ENCODE assay signal across 24 cellular contexts in the genomic region with DNA sequence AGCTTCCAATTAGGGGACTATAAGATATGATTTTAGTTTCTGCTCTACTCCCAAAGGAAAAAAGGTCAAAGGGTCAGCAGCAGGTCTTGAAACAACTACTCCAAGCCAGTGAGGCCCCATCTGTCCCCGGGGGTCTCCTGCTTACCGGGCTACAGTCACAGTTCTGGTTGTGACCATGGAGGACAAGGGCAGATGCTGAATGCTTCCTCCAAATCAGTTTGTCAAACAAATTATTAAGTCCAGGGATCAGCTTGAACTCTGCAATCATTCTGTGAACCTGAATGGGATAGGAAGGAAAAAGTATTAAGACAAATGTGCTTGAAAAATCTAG.
A peak's percentile ranks its signal among the peaks of the same experiment; 100 is the strongest.
DNase-seq lines count a peak whose midpoint lies in the region; ATAC-seq lines count a peak whose summit lies in the region.
"Had no signal": no experiment of that assay in that cellular context is flagged by ENCODE, and none has a peak within 500 bp of the region (broad histone marks: within the 10 kb centered on the region; RNA-seq: fewer than 3 reads in every experiment).

No MANE protein-coding gene starts in this region.

- H3K36me3 ChIP-seq in mesodermal cell (ENCODE audit: control insufficient read depth, insufficient read depth, low read length) (peaks cover 89% of the 10 kb centered on the region), subcutaneous abdominal adipose tissue (ENCODE audit: control insufficient read depth in 5 of 5, insufficient read depth in 5 of 5, low read length in 5 of 5) (peaks cover 3 to 81% (median 54%) of the 10 kb centered on the region in 5 donors)

- H3K27me3 ChIP-seq in subcutaneous abdominal adipose tissue (ENCODE audit: control insufficient read depth in 5 of 5, insufficient read depth in 4 of 5, low read length in 5 of 5) = no peaks in the 10 kb centered on the region
- H3K27me3 ChIP-seq: gastroesophageal sphincter, suprapubic skin, vagina had no signal

- H3K4me1 ChIP-seq in mesodermal cell (ENCODE audit: control insufficient read depth, insufficient read depth, low read length, poor library complexity, severe bottlenecking) (peaks cover 26% of the 10 kb centered on the region), subcutaneous abdominal adipose tissue (ENCODE audit: control insufficient read depth in 5 of 5, insufficient read depth in 5 of 5, low read length in 5 of 5) (peaks cover 9 to 91% (median 67%) of the 10 kb centered on the region in 5 donors)
- H3K4me1 ChIP-seq: suprapubic skin had no signal

- H3K4me3 ChIP-seq in mesodermal cell (ENCODE audit: extremely low read depth, insufficient read depth, low read length, poor library complexity, severe bottlenecking) (no peak overlapping the region), subcutaneous abdominal adipose tissue (ENCODE audit: low read depth in 1 of 5, low read length in 5 of 5) (no peak overlapping the region)
- H3K4me3 ChIP-seq: gastroesophageal sphincter, lung, suprapubic skin, vagina had no signal

- H3K9ac ChIP-seq in subcutaneous abdominal adipose tissue (ENCODE audit: low read length in 5 of 5) = peak overlapping the region in 1 of 5 donors; percentile 25

- no peak for ATAC-seq in activated CD8-positive, alpha-beta memory T cell treated with anti-CD3 and anti-CD28 coated beads, Interleukin-2, amount 10 ng/mL, durations not matched to agents 7 days and 5 days
- no peak for ATAC-seq in activated T-helper 17 cell treated with anti-CD3 and anti-CD28 coated beads, Interleukin-2, amount 50 U/mL, for 72 hours (replicated peaks)
- no peak for ATAC-seq in HG02938 (IDR thresholded peaks at IDR 0.05; ENCODE audit: unreplicated experiment)
- ATAC-seq: activated CD4-positive, alpha-beta T cell treated with anti-CD3 and anti-CD28 coated beads for 36 hours; gastroesophageal sphincter; natural killer cell treated with Interleukin-12 subunit alpha and Interleukin-12 subunit beta and Interleukin-15 and Interleukin-18, amount 100 ng/mL, for 72 hours; stimulated activated effector memory CD8-positive, alpha-beta T cell treated with anti-CD3 and anti-CD28 coated beads, Interleukin-12 subunit alpha, Interleukin-12 subunit beta, amount 100 ng/mL, for 72 hours had no signal

- peak; percentile 29 for DNase-seq in activated CD8-positive, alpha-beta memory T cell treated with anti-CD3 and anti-CD28 coated beads, Interleukin-2, amount 10 ng/mL, durations not matched to agents 7 days and 5 days
- no peak for DNase-seq in activated CD8-positive, alpha-beta memory T cell treated with anti-CD3 and anti-CD28 coated beads, Interleukin-2, amount 50 U/mL, for 4 hours
- DNase-seq in stimulated activated naive CD4-positive, alpha-beta T cell treated with Interleukin-2 at 50 U/mL for 16 hours (lab: John Stamatoyannopoulos, UW) = no peak
- DNase-seq in cortex of kidney (lab: John Stamatoyannopoulos, UW) = no peak
- DNase-seq: activated CD4-positive, alpha-beta T cell treated with anti-CD3 and anti-CD28 coated beads for 36 hours; hippocampal formation; NCI-H146; NCI-H2107; NCI-H345; NCI-H69; SW 1271 had no signal

- peak overlapping the region; percentile 16 for H3K27ac ChIP-seq in mesodermal cell (ENCODE audit: low read depth, low read length, severe bottlenecking)
- peak overlapping the region; percentile 84 for H3K27ac ChIP-seq in subcutaneous abdominal adipose tissue (ENCODE audit: low read depth, low read length)
- H3K27ac ChIP-seq: gastroesophageal sphincter, suprapubic skin, vagina had no signal

- WGBS in mesodermal cell (ENCODE audit: insufficient coverage in 2 of 2), 2 experiments = 94 to 100% methylated on average over 2 of the region's 2 CpGs

- H3K9me3 ChIP-seq in mesodermal cell (ENCODE audit: control insufficient read depth, low read length) = no peaks in the 10 kb centered on the region
- H3K9me3 ChIP-seq in subcutaneous abdominal adipose tissue (ENCODE audit: control insufficient read depth in 5 of 5, low read length in 5 of 5) = no peaks in the 10 kb centered on the region
- H3K9me3 ChIP-seq: gastroesophageal sphincter, suprapubic skin, vagina had no signal

- no peak overlapping the region for H3K4me3 Mint-ChIP-seq in activated CD8-positive, alpha-beta memory T cell treated with anti-CD3 and anti-CD28 coated beads, Interleukin-2, amount 10 ng/mL, durations not matched to agents 7 days and 5 days
- no peak overlapping the region for H3K4me3 Mint-ChIP-seq in activated T-helper 17 cell treated with anti-CD3 and anti-CD28 coated beads, Interleukin-2, amount 50 U/mL, for 72 hours
- H3K4me3 Mint-ChIP-seq: activated CD4-positive, alpha-beta T cell treated with anti-CD3 and anti-CD28 coated beads for 36 hours; activated naive CD8-positive, alpha-beta T cell; IgD-negative memory B cell; natural killer cell treated with Interleukin-12 subunit alpha and Interleukin-12 subunit beta and Interleukin-15 and Interleukin-18, amount 100 ng/mL, for 72 hours; stimulated activated effector memory CD8-positive, alpha-beta T cell treated with anti-CD3 and anti-CD28 coated beads, Interleukin-12 subunit alpha, Interleukin-12 subunit beta, amount 100 ng/mL, for 72 hours had no signal

- no peak overlapping the region for H3K27ac Mint-ChIP-seq in activated CD8-positive, alpha-beta memory T cell treated with anti-CD3 and anti-CD28 coated beads, Interleukin-2, amount 10 ng/mL, durations not matched to agents 7 days and 5 days
- H3K27ac Mint-ChIP-seq in activated T-helper 17 cell treated with anti-CD3 and anti-CD28 coated beads, Interleukin-2, amount 50 U/mL, for 72 hours = peak overlapping the region; percentile 52
- H3K27ac Mint-ChIP-seq: activated CD4-positive, alpha-beta T cell treated with anti-CD3 and anti-CD28 coated beads for 36 hours; activated naive CD8-positive, alpha-beta T cell; activated T-helper 2 cell treated with anti-CD3 and anti-CD28 coated beads, Interferon-gamma antibody, Interleukin-2, Interleukin-4, amounts not matched to agents 10 μg/mL and 5 μg/mL and 100 μg/mL, durations not matched to agents 14 hours and 24 hours and 36 hours; natural killer cell treated with Interleukin-12 subunit alpha and Interleukin-12 subunit beta and Interleukin-15 and Interleukin-18, amount 100 ng/mL, for 72 hours; stimulated activated effector memory CD8-positive, alpha-beta T cell treated with anti-CD3 and anti-CD28 coated beads, Interleukin-12 subunit alpha, Interleukin-12 subunit beta, amount 100 ng/mL, for 72 hours had no signal

- no peaks in the 10 kb centered on the region for H3K27me3 Mint-ChIP-seq in activated CD8-positive, alpha-beta memory T cell treated with anti-CD3 and anti-CD28 coated beads, Interleukin-2, amount 10 ng/mL, durations not matched to agents 7 days and 5 days
- H3K27me3 Mint-ChIP-seq in activated T-helper 17 cell treated with anti-CD3 and anti-CD28 coated beads, Interleukin-2, amount 50 U/mL, for 72 hours = no peaks in the 10 kb centered on the region
- H3K27me3 Mint-ChIP-seq: activated CD4-positive, alpha-beta T cell treated with anti-CD3 and anti-CD28 coated beads for 36 hours; activated naive CD8-positive, alpha-beta T cell; IgD-negative memory B cell; natural killer cell treated with Interleukin-12 subunit alpha and Interleukin-12 subunit beta and Interleukin-15 and Interleukin-18, amount 100 ng/mL, for 72 hours had no signal

- peaks cover 5% of the 10 kb centered on the region for H3K4me1 Mint-ChIP-seq in activated CD8-positive, alpha-beta memory T cell treated with anti-CD3 and anti-CD28 coated beads, Interleukin-2, amount 10 ng/mL, durations not matched to agents 7 days and 5 days
- peaks cover 5% of the 10 kb centered on the region for H3K4me1 Mint-ChIP-seq in activated T-helper 17 cell treated with anti-CD3 and anti-CD28 coated beads, Interleukin-2, amount 50 U/mL, for 72 hours
- H3K4me1 Mint-ChIP-seq: activated CD4-positive, alpha-beta T cell treated with anti-CD3 and anti-CD28 coated beads for 36 hours had no signal

- CTCF ChIA-PET in activated CD8-positive, alpha-beta memory T cell treated with anti-CD3 and anti-CD28 coated beads, Interleukin-2, amount 10 ng/mL, durations not matched to agents 7 days and 5 days (lab: Charles Lee) = no interaction called here

- peaks cover 31% of the 10 kb centered on the region for H3K36me3 Mint-ChIP-seq in activated CD8-positive, alpha-beta memory T cell treated with anti-CD3 and anti-CD28 coated beads, Interleukin-2, amount 10 ng/mL, durations not matched to agents 7 days and 5 days
- peaks cover 98% of the 10 kb centered on the region for H3K36me3 Mint-ChIP-seq in activated T-helper 17 cell treated with anti-CD3 and anti-CD28 coated beads, Interleukin-2, amount 50 U/mL, for 72 hours (ENCODE audit: low read depth)

- H3K9me3 Mint-ChIP-seq in activated CD8-positive, alpha-beta memory T cell treated with anti-CD3 and anti-CD28 coated beads, Interleukin-2, amount 10 ng/mL, durations not matched to agents 7 days and 5 days (ENCODE audit: low read depth) = no peaks in the 10 kb centered on the region
- no peaks in the 10 kb centered on the region for H3K9me3 Mint-ChIP-seq in activated T-helper 17 cell treated with anti-CD3 and anti-CD28 coated beads, Interleukin-2, amount 50 U/mL, for 72 hours
- H3K9me3 Mint-ChIP-seq: activated T-helper 2 cell treated with anti-CD3 and anti-CD28 coated beads, Interferon-gamma antibody, Interleukin-2, Interleukin-4, amounts not matched to agents 10 μg/mL and 5 μg/mL and 100 μg/mL, durations not matched to agents 14 hours and 24 hours and 36 hours; IgD-negative memory B cell; natural killer cell treated with Interleukin-12 subunit alpha and Interleukin-12 subunit beta and Interleukin-15 and Interleukin-18, amount 100 ng/mL, for 72 hours; stimulated activated effector memory CD8-positive, alpha-beta T cell treated with anti-CD3 and anti-CD28 coated beads, Interleukin-12 subunit alpha, Interleukin-12 subunit beta, amount 100 ng/mL, for 72 hours had no signal
